In the genomic region with DNA sequence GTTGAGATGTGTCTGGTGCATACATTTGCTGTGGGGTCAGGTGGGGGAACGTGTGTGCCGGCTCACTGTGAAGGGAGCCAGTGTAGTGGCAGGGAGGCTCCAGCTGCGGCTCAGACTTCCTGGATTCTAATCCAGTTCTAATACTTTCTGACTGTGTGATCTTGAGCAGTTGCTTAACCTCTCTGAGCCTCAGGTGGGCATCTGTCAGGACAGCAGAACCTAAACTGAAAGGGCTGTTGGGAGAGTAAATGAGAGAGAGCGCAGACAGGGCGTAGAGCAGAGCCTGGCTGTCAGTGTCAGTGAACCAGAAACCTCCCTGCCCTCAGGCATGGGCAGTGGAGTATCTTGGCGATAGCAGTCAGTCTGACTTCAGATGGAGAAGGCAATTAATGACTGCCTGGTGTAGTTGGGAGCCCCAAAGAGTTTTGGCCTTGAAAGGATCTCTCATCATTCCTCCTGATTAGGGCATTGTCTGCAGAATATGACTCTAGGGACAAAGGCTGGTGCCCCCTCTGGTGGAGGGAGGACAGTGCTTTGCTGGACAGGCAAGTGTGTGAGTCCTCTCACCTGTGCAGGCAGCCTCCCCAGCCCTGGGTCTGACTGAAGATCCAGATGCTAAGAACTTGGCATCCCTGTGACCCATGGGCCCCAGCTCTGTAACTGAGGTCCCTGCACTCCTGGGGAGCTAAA, we compare ENCODE assay signal across 8 cellular contexts. TPM values are rescaled to one million over a fixed set of nuclear protein-coding genes. Genes with fewer than 3 reads are reported as not detected.
DNase-seq lines count a peak whose midpoint lies in the region; ATAC-seq, FAIRE-seq and TF ChIP-seq lines count a peak whose summit lies in the region.

No MANE protein-coding gene starts in this region.

- H3K4me3 ChIP-seq in OCI-LY3 (ENCODE audit: low read length) (no peak overlapping the region), esophagus squamous epithelium (no peak overlapping the region), stomach smooth muscle (ENCODE audit: low read length in 2 of 2) (no peak overlapping the region)

- WGBS in esophagus squamous epithelium, 2 donors, result 73 to 83% methylated on average over 1 to 5 of the region's 6 CpGs

- ATAC-seq in left lobe of liver, result no peak

- H3K4me1 ChIP-seq in OCI-LY3 (ENCODE audit: low read length) (no peaks in the 10 kb centered on the region), esophagus squamous epithelium (peaks cover 37 to 80% (median 45%) of the 10 kb centered on the region in 3 donors), stomach smooth muscle (ENCODE audit: control insufficient read depth, insufficient read depth, low read length) (peaks cover 77% of the 10 kb centered on the region)

- no peak for TF ChIP-seq POLR2A in esophagus squamous epithelium (IDR thresholded peaks at IDR 0.05)

- H3K27me3 ChIP-seq in OCI-LY3 (ENCODE audit: low read depth, low read length) (peaks cover 41% of the 10 kb centered on the region), esophagus squamous epithelium (peaks cover 0 to 17% (median 0%) of the 10 kb centered on the region in 4 donors), stomach smooth muscle (ENCODE audit: control insufficient read depth in 1 of 2, insufficient read depth in 2 of 2, low read length in 2 of 2) (no peaks in the 10 kb centered on the region)

- H3K36me3 ChIP-seq in OCI-LY3 (replicated peaks; ENCODE audit: low read depth, low read length) (no peaks in the 10 kb centered on the region), esophagus squamous epithelium (no peaks in the 10 kb centered on the region), stomach smooth muscle (ENCODE audit: control insufficient read depth in 2 of 2, insufficient read depth in 2 of 2, low read length in 2 of 2) (no peaks in the 10 kb centered on the region)

- H3K79me2 ChIP-seq in OCI-LY3 (ENCODE audit: low read length), result no peaks in the 10 kb centered on the region

- H3K9ac ChIP-seq in OCI-LY3 (ENCODE audit: low read length) (no peak overlapping the region), stomach smooth muscle (ENCODE audit: low read length in 2 of 2) (peak overlapping the region in 1 of 2 donors; percentile 86)

- no peak overlapping the region for H3K27ac ChIP-seq in OCI-LY3 (ENCODE audit: low read length)
- H3K27ac ChIP-seq in esophagus squamous epithelium, result peak overlapping the region; percentile 59 to 89 (median 83)
- H3K27ac ChIP-seq in stomach smooth muscle (ENCODE audit: low read length), result peak overlapping the region; percentile 99

- intact Hi-C loops in esophagus squamous epithelium (cut with DNase I), result no loop called here

- FAIRE-seq in frontal cortex (lab: Jason Lieb, UNC), result no peak

- H4K20me1 ChIP-seq in OCI-LY3 (ENCODE audit: insufficient read depth, low read length), result no peaks in the 10 kb centered on the region

- TF ChIP-seq CTCF in OCI-LY3 (IDR thresholded peaks at IDR 0.05; ENCODE audit: low read depth, low read length), result peak; percentile 48
- peak in 2 of 6 experiments; percentile 27 to 32 for TF ChIP-seq CTCF in esophagus squamous epithelium (IDR thresholded peaks at IDR 0.05)

- peak; percentile 28 for DNase-seq in activated CD4-positive, alpha-beta T cell treated with anti-CD3 and anti-CD28 coated beads for 48 hours
- DNase-seq in activated CD4-positive, alpha-beta T cell treated with anti-CD3 and anti-CD28 coated beads for 4 hours, result no peak
- DNase-seq in esophagus squamous epithelium (lab: John Stamatoyannopoulos, UW) (no peak), hippocampal formation (lab: John Stamatoyannopoulos, UW) (no peak), left lobe of liver (ENCODE audit: low spot score) (no peak), frontal cortex (ENCODE audit: low spot score in 2 of 2) (no peak)

- no peak overlapping the region for H2AFZ ChIP-seq in OCI-LY3 (ENCODE audit: low read depth, low read length)

- H3K9me3 ChIP-seq in OCI-LY3 (ENCODE audit: insufficient read depth, low read length) (no peaks in the 10 kb centered on the region), esophagus squamous epithelium (no peaks in the 10 kb centered on the region), stomach smooth muscle (ENCODE audit: control insufficient read depth in 2 of 2, low read length in 2 of 2) (no peaks in the 10 kb centered on the region)

- no peak overlapping the region for H3K4me2 ChIP-seq in OCI-LY3 (ENCODE audit: low read length)

RNA-seq across cellular contexts. Expression of gene KBTBD13, which starts 9.6 kb away (rescaled TPM):
- not detected for total RNA-seq in esophagus squamous epithelium
- not detected for total RNA-seq in left lobe of liver
- total RNA-seq in frontal cortex, result not detected

RNA-seq across cellular contexts. Expression of gene RASL12, which starts 18.3 kb away (rescaled TPM):
- total RNA-seq in esophagus squamous epithelium, result 10 to 100 TPM in 2 of 4 donors, 1 to 10 TPM in 2; 2.8 to 32.4 (median 8.9) TPM
- 0.15 TPM for total RNA-seq in left lobe of liver
- total RNA-seq in frontal cortex, result 2.4 TPM

RNA-seq across cellular contexts. Expression of gene UBAP1L, which starts 28.9 kb away (rescaled TPM):
- 1 to 10 TPM; 1.6 to 6.3 (median 2.0) TPM for total RNA-seq in esophagus squamous epithelium
- total RNA-seq in left lobe of liver, result 5.5 TPM
- total RNA-seq in frontal cortex, result 2.0 TPM

RNA-seq across cellular contexts. Expression of gene SLC51B, which starts 40.9 kb away (rescaled TPM):
- total RNA-seq in esophagus squamous epithelium, result not detected
- 0.75 TPM for total RNA-seq in left lobe of liver
- total RNA-seq in frontal cortex, result not detected

RNA-seq across cellular contexts. Expression of gene PDCD7, which starts 47.5 kb away (rescaled TPM):
- 10 to 100 TPM; 12.1 to 20.8 (median 16.6) TPM for total RNA-seq in esophagus squamous epithelium
- total RNA-seq in left lobe of liver, result 9.7 TPM
- 13.9 TPM for total RNA-seq in frontal cortex
